Comparison of ENCODE assay signal across 19 cellular contexts in genomic region chr5:148850836-148851235, GRCh38. TPM values are rescaled to one million over a fixed set of nuclear protein-coding genes. Genes with fewer than 3 reads are reported as not detected.
A peak's percentile ranks its signal among the peaks of the same experiment; 100 is the strongest.
DNase-seq lines count a peak whose midpoint lies in the region; ATAC-seq, FAIRE-seq and TF ChIP-seq lines count a peak whose summit lies in the region.
"Had no signal": no experiment of that assay in that cellular context is flagged by ENCODE, and none has a peak within 500 bp of the region (broad histone marks: within the 10 kb centered on the region; RNA-seq: fewer than 3 reads in every experiment).

No MANE protein-coding gene starts in this region.

- no peak for DNase-seq in A549 (ENCODE audit: low read depth in 1 of 2, low spot score in 1 of 2)
- DNase-seq in CD8-positive, alpha-beta memory T cell = no peak
- DNase-seq in T-helper 17 cell = no peak
- DNase-seq in immature natural killer cell = no peak
- DNase-seq in AG08395 (ENCODE audit: low spot score) = no peak
- no peak for DNase-seq in DMS79 treated with DMSO at 0.1 percent for 48 hours (lab: John Stamatoyannopoulos, UW)
- DNase-seq in mesenchymal stem cell = no peak
- DNase-seq in NCI-H2081 treated with DMSO at 0.1 percent for 48 hours (lab: John Stamatoyannopoulos, UW) = no peak
- DNase-seq: GDM1, NCI-H1092 treated with DMSO at 0.1 percent for 48 hours, NCI-H1436 treated with DMSO at 0.1 percent for 48 hours, NCI-H2029, NCI-H345, NCI-H524, NCI-H774, SJCRH30 had no signal

- H2BK5ac ChIP-seq in mesenchymal stem cell (ENCODE audit: low read depth, low read length, poor library complexity, severe bottlenecking) = no peak overlapping the region

- no peak overlapping the region for H3K4me3 ChIP-seq in A549
- H3K4me3 ChIP-seq in CD8-positive, alpha-beta memory T cell (ENCODE audit: low read length) = no peak overlapping the region
- H3K4me3 ChIP-seq in mesenchymal stem cell (ENCODE audit: insufficient read depth in 1 of 2, low read depth in 1 of 2, low read length in 2 of 2) = no peak overlapping the region
- H3K4me3 ChIP-seq: BLaER1, SJCRH30 had no signal

- peak overlapping the region; percentile 90 to 99 (median 98) for H3K27ac Mint-ChIP-seq in CD8-positive, alpha-beta memory T cell
- peak overlapping the region; percentile 35 for H3K27ac Mint-ChIP-seq in T-helper 17 cell
- peak overlapping the region; percentile 97 to 100 (median 100) for H3K27ac Mint-ChIP-seq in immature natural killer cell

- no peak overlapping the region for H3K9ac ChIP-seq in mesenchymal stem cell (ENCODE audit: low read length)
- H3K9ac ChIP-seq: BLaER1 had no signal

- no peak overlapping the region for H3K4ac ChIP-seq in mesenchymal stem cell (ENCODE audit: low read depth in 1 of 2, low read length in 2 of 2)

- H3K4me2 ChIP-seq in A549 (no peak overlapping the region), mesenchymal stem cell (ENCODE audit: low read length, poor library complexity, severe bottlenecking) (no peak overlapping the region)

- FAIRE-seq in A549 (lab: Jason Lieb, UNC) = no peak
- FAIRE-seq: H54, RCC 7860 had no signal

- H3K9me3 ChIP-seq in A549 = no peaks in the 10 kb centered on the region
- H3K9me3 ChIP-seq in CD8-positive, alpha-beta memory T cell (ENCODE audit: low read length) = no peaks in the 10 kb centered on the region
- no peaks in the 10 kb centered on the region for H3K9me3 ChIP-seq in T-helper 17 cell (ENCODE audit: control insufficient read depth, low read length, poor library complexity, severe bottlenecking)
- H3K9me3 ChIP-seq in mesenchymal stem cell (ENCODE audit: control insufficient read depth, low read length) = no peaks in the 10 kb centered on the region
- H3K9me3 ChIP-seq: BLaER1, SJCRH30 had no signal

- H3K27ac ChIP-seq in A549 (no peak overlapping the region), mesenchymal stem cell (ENCODE audit: low read length, poor library complexity, severe bottlenecking) (no peak overlapping the region)
- H3K27ac ChIP-seq in CD8-positive, alpha-beta memory T cell (ENCODE audit: low read depth, low read length) = no peak overlapping the region
- H3K27ac ChIP-seq: SJCRH30 had no signal

- H3K4me1 Mint-ChIP-seq in CD8-positive, alpha-beta memory T cell = peaks cover 90 to 97% (median 97%) of the 10 kb centered on the region in 3 donors
- H3K4me1 Mint-ChIP-seq in T-helper 17 cell = peaks cover 36% of the 10 kb centered on the region
- H3K4me1 Mint-ChIP-seq in immature natural killer cell = peaks cover 97 to 100% of the 10 kb centered on the region in 2 donors

- TF ChIP-seq RAD21 in A549 (conservative IDR thresholded peaks at IDR 0.05 in 1 of 2, IDR thresholded peaks at IDR 0.05 in 1 of 2) = no peak

- no peak for TF ChIP-seq CTCF in A549 (IDR thresholded peaks at IDR 0.05)

- H3K27me3 Mint-ChIP-seq in CD8-positive, alpha-beta memory T cell = no peaks in the 10 kb centered on the region
- no peaks in the 10 kb centered on the region for H3K27me3 Mint-ChIP-seq in T-helper 17 cell
- H3K27me3 Mint-ChIP-seq in immature natural killer cell (ENCODE audit: low read depth in 3 of 3) = peaks cover 7 to 13% (median 10%) of the 10 kb centered on the region in 3 donors

- H3K4me1 ChIP-seq in A549 (no peaks in the 10 kb centered on the region), mesenchymal stem cell (ENCODE audit: control insufficient read depth, insufficient read depth, low read depth, low read length) (peaks cover 2% of the 10 kb centered on the region)
- peaks cover 94% of the 10 kb centered on the region for H3K4me1 ChIP-seq in CD8-positive, alpha-beta memory T cell (ENCODE audit: insufficient read depth, low read length)
- H3K4me1 ChIP-seq: SJCRH30 had no signal

- no peaks in the 10 kb centered on the region for H3K9me3 Mint-ChIP-seq in CD8-positive, alpha-beta memory T cell
- peaks cover 0 to 1% (median 0%) of the 10 kb centered on the region in 6 donors for H3K9me3 Mint-ChIP-seq in immature natural killer cell

- CTCF ChIA-PET in A549 (lab: Yijun Ruan, JAX) = interaction anchor here (0.6 to 1.8 kb wide), 4 partner anchors 11 to 120 kb away, joined by 3 to 6 read pairs (median 3); no protein-coding TSS in a partner anchor
- CTCF ChIA-PET in CD8-positive, alpha-beta memory T cell (lab: Charles Lee) = interaction anchor here (0.8 to 2.9 kb wide), 10 partner anchors 13 to 419 kb away, joined by 3 to 12 read pairs (median 6); partner anchors contain the start of gene ADRB2

- no peaks in the 10 kb centered on the region for H3K36me3 ChIP-seq in CD8-positive, alpha-beta memory T cell (ENCODE audit: insufficient read depth, low read length)
- H3K36me3 ChIP-seq in mesenchymal stem cell (ENCODE audit: control insufficient read depth in 1 of 2, insufficient read depth in 2 of 2, low read depth in 1 of 2, low read length in 2 of 2) = no peaks in the 10 kb centered on the region
- H3K36me3 ChIP-seq: BLaER1, SJCRH30 had no signal

- no peak overlapping the region for H4K91ac ChIP-seq in mesenchymal stem cell (ENCODE audit: low read length)

- H3K23ac ChIP-seq in mesenchymal stem cell (ENCODE audit: low read length in 2 of 2) = no peak overlapping the region

- H2AK5ac ChIP-seq in mesenchymal stem cell (ENCODE audit: low read length, severe bottlenecking) = no peak overlapping the region

- TF ChIP-seq POLR2A in A549 (IDR thresholded peaks at IDR 0.05; ENCODE audit: low read length) = no peak

- H2BK120ac ChIP-seq in mesenchymal stem cell (ENCODE audit: low read depth, low read length) = no peak overlapping the region

- WGBS in A549 (ENCODE audit: missing lambda C conversion rate) = 54% methylated on average over 2 of the region's 2 CpGs
- 56% methylated on average over 2 of the region's 2 CpGs for WGBS in mesenchymal stem cell

- H3K79me1 ChIP-seq in mesenchymal stem cell (replicated peaks; ENCODE audit: low read length, poor library complexity, severe bottlenecking) = no peaks in the 10 kb centered on the region

- H3K4me3 Mint-ChIP-seq in CD8-positive, alpha-beta memory T cell = peak overlapping the region; percentile 20 to 87 (median 72)
- H3K4me3 Mint-ChIP-seq in T-helper 17 cell (no peak overlapping the region), immature natural killer cell (peak overlapping the region; percentile 76 to 95 (median 88))

- no peak overlapping the region for H3K14ac ChIP-seq in mesenchymal stem cell (ENCODE audit: low read length in 2 of 2)

- no peak overlapping the region for H2BK12ac ChIP-seq in mesenchymal stem cell (ENCODE audit: low read length in 2 of 2)

- ATAC-seq in A549 (no peak), T-helper 17 cell (no peak)

- no peak overlapping the region for H3K18ac ChIP-seq in mesenchymal stem cell (ENCODE audit: low read depth in 1 of 2, low read length in 2 of 2)

- no peaks in the 10 kb centered on the region for H3K27me3 ChIP-seq in CD8-positive, alpha-beta memory T cell (ENCODE audit: insufficient read depth, low read length, poor library complexity, severe bottlenecking)
- H3K27me3 ChIP-seq in mesenchymal stem cell (ENCODE audit: control insufficient read depth in 1 of 2, insufficient read depth in 1 of 2, low read length in 2 of 2) = peaks cover 0 to 4% of the 10 kb centered on the region in 2 experiments
- H3K27me3 ChIP-seq: BLaER1 had no signal

- no peak overlapping the region for H4K8ac ChIP-seq in mesenchymal stem cell (ENCODE audit: low read length)

- POLR2A ChIA-PET in A549 (lab: Yijun Ruan, JAX) = no interaction called here
- POLR2A ChIA-PET in CD8-positive, alpha-beta memory T cell (lab: Charles Lee) = interaction anchor here (2.2 kb wide), 1 partner anchor 22 kb away, joined by 10 read pairs; no protein-coding TSS in a partner anchor

- no peak overlapping the region for H2BK15ac ChIP-seq in mesenchymal stem cell (ENCODE audit: low read depth, poor library complexity, severe bottlenecking)

- TF ChIP-seq EP300 in A549 (IDR thresholded peaks at IDR 0.05) = no peak

- H3K36me3 Mint-ChIP-seq in CD8-positive, alpha-beta memory T cell = peaks cover 3 to 7% (median 4%) of the 10 kb centered on the region in 3 donors
- H3K36me3 Mint-ChIP-seq in T-helper 17 cell (ENCODE audit: low read depth) (peaks cover 3% of the 10 kb centered on the region), immature natural killer cell (peaks cover 10 to 24% (median 18%) of the 10 kb centered on the region in 3 donors)

- H2AFZ ChIP-seq in mesenchymal stem cell (ENCODE audit: low read depth, low read length) = no peak overlapping the region

TF ChIP-seq in A549, 52 proteins besides CTCF, POLR2A, EP300 and RAD21:
- no peak for TF ChIP-seq BHLHE40 (IDR thresholded peaks at IDR 0.05; ENCODE audit: low read depth, low read length)
- no peak for TF ChIP-seq POLR2AphosphoS2 (conservative IDR thresholded peaks at IDR 0.05; ENCODE audit: low read length)
- TF ChIP-seq MAFK (IDR thresholded peaks at IDR 0.05; ENCODE audit: partially characterized antibody) = peak; percentile 48

RNA-seq across cellular contexts. Expression of gene ADRB2, which starts 24.4 kb away (rescaled TPM):
- polyA plus RNA-seq in A549 (2011; rRNA removed) = 0.15 and 0.18 TPM in 2 replicates
- polyA plus RNA-seq in A549 (2012; cell fraction: cytosol; rRNA removed) = 0.34 and 0.48 TPM in 2 replicates
- 0.60 and 0.80 TPM in 2 replicates for polyA plus RNA-seq in A549 (2012; cell fraction: nucleus; rRNA removed)
- 0.34 to 0.50 TPM (median 0.37 TPM) in 3 replicates for polyA plus RNA-seq in A549 (2017; fragmentation: RNase III; extraction: RNeasy Plus Mini Kit Qiagen cat#74134 plus additional on column Dnase treatment)
- polyA minus RNA-seq in A549 (2011; rRNA and poly(A)+ RNA removed) = 0.73 and 1.0 TPM in 2 replicates
- 1 to 10 TPM; 1.6 to 2.1 TPM for total RNA-seq in CD8-positive, alpha-beta memory T cell
- polyA plus RNA-seq in CD8-positive, alpha-beta memory T cell = 25.7 TPM
- total RNA-seq in T-helper 17 cell = 1 to 10 TPM; 2.9 to 5.7 TPM
- polyA plus RNA-seq in immature natural killer cell = 10 to 100 TPM; 34.4 to 65.2 (median 54.1) TPM
- polyA plus RNA-seq in mesenchymal stem cell (2013, experiment 1 of 2) = 0.87 TPM
- polyA plus RNA-seq in mesenchymal stem cell (2013, experiment 2 of 2) = 0.89 TPM

Comparison
In these comparisons a context has a peak if more than half of its experiments do, and no peak if none do; other contexts are left out.
1. H3K27ac Mint-ChIP-seq: peak in every context shown above with its lines; median percentile 100 in immature natural killer cell; 98 in CD8-positive, alpha-beta memory T cell; 35 in T-helper 17 cell.
2. RNA of gene ADRB2, which starts 24.4 kb away (polyA plus RNA-seq): 34.4 to 65.2 TPM in immature natural killer cell and 25.7 TPM in CD8-positive, alpha-beta memory T cell (single experiment); 0.15 to 0.80 TPM in A549; every median in the first group is over 10 times any median in the second.